In the genomic region with DNA sequence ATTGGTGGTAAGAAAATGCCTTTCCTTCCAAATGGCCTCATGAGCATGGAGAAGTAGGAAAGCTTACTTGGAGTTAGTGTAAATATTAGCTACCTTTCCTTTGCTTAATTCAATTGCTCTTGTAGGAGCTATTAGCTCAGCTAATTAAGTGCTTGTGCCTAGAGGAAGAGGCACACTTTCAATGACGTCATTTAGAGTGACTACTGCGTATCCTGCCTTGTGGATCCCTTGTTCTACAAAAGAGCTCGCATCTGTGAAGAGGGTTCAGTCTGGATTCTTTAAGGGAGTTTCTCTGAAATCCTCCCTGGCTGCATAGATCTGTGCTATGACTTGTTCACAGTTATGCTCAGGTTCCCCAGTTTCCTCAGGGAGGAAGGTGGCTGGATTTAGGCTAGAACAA, we compare ENCODE assay signal across 3 cellular contexts.
TF ChIP-seq lines count a peak whose summit lies in the region.

No MANE protein-coding gene starts in this region.

TF ChIP-seq in HepG2, 621 proteins besides CTCF, POLR2A, EP300 and RAD21:
- TF ChIP-seq, protein P1, sequence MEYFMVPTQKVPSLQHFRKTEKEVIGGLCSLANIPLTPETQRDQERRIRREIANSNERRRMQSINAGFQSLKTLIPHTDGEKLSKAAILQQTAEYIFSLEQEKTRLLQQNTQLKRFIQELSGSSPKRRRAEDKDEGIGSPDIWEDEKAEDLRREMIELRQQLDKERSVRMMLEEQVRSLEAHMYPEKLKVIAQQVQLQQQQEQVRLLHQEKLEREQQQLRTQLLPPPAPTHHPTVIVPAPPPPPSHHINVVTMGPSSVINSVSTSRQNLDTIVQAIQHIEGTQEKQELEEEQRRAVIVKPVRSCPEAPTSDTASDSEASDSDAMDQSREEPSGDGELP (IDR thresholded peaks at IDR 0.05; ENCODE audit: borderline replicate concordance, low read depth): no peak
- TF ChIP-seq ATF7 (IDR thresholded peaks at IDR 0.05) (peak; percentile 99), ATF7 (CRISPR knock-in tag; IDR thresholded peaks at IDR 0.05) (no peak), SETDB1 (CRISPR knock-in tag; IDR thresholded peaks at IDR 0.05; ENCODE audit: borderline replicate concordance) (no peak), CREB1 (IDR thresholded peaks at IDR 0.05) (peak; percentile 90), CREB1 (CRISPR knock-in tag; IDR thresholded peaks at IDR 0.05) (no peak), ZNF782 (CRISPR knock-in tag; IDR thresholded peaks at IDR 0.05; ENCODE audit: borderline replicate concordance) (no peak), ZBTB3 (CRISPR knock-in tag; IDR thresholded peaks at IDR 0.05; ENCODE audit: borderline replicate concordance, low read depth) (no peak)

TF ChIP-seq in HEK293, 187 proteins besides CTCF, POLR2A, EP300 and RAD21 (continued from another document):
- no peak for TF ChIP-seq ZNF292 (tag by site-specific recombination; IDR thresholded peaks at IDR 0.05; ENCODE audit: borderline replicate concordance, low read depth)
- TF ChIP-seq, protein P2, sequence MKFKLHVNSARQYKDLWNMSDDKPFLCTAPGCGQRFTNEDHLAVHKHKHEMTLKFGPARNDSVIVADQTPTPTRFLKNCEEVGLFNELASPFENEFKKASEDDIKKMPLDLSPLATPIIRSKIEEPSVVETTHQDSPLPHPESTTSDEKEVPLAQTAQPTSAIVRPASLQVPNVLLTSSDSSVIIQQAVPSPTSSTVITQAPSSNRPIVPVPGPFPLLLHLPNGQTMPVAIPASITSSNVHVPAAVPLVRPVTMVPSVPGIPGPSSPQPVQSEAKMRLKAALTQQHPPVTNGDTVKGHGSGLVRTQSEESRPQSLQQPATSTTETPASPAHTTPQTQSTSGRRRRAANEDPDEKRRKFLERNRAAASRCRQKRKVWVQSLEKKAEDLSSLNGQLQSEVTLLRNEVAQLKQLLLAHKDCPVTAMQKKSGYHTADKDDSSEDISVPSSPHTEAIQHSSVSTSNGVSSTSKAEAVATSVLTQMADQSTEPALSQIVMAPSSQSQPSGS (tag by site-specific recombination; IDR thresholded peaks at IDR 0.05; ENCODE audit: low read depth): 0 out of 2 replicates have a peak, but pooled peaks have one; percentile 21
- TF ChIP-seq, protein P3, sequence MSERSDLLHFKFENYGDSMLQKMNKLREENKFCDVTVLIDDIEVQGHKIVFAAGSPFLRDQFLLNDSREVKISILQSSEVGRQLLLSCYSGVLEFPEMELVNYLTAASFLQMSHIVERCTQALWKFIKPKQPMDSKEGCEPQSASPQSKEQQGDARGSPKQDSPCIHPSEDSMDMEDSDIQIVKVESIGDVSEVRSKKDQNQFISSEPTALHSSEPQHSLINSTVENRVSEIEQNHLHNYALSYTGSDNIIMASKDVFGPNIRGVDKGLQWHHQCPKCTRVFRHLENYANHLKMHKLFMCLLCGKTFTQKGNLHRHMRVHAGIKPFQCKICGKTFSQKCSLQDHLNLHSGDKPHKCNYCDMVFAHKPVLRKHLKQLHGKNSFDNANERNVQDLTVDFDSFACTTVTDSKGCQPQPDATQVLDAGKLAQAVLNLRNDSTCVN (tag by site-specific recombination; optimal IDR thresholded peaks at IDR 0.05): no peak

TF ChIP-seq in GM12878, 131 proteins besides CTCF, POLR2A, EP300 and RAD21 (continued from another document):
- TF ChIP-seq ZNF24 (IDR thresholded peaks at IDR 0.05): no peak
- TF ChIP-seq, protein P4, sequence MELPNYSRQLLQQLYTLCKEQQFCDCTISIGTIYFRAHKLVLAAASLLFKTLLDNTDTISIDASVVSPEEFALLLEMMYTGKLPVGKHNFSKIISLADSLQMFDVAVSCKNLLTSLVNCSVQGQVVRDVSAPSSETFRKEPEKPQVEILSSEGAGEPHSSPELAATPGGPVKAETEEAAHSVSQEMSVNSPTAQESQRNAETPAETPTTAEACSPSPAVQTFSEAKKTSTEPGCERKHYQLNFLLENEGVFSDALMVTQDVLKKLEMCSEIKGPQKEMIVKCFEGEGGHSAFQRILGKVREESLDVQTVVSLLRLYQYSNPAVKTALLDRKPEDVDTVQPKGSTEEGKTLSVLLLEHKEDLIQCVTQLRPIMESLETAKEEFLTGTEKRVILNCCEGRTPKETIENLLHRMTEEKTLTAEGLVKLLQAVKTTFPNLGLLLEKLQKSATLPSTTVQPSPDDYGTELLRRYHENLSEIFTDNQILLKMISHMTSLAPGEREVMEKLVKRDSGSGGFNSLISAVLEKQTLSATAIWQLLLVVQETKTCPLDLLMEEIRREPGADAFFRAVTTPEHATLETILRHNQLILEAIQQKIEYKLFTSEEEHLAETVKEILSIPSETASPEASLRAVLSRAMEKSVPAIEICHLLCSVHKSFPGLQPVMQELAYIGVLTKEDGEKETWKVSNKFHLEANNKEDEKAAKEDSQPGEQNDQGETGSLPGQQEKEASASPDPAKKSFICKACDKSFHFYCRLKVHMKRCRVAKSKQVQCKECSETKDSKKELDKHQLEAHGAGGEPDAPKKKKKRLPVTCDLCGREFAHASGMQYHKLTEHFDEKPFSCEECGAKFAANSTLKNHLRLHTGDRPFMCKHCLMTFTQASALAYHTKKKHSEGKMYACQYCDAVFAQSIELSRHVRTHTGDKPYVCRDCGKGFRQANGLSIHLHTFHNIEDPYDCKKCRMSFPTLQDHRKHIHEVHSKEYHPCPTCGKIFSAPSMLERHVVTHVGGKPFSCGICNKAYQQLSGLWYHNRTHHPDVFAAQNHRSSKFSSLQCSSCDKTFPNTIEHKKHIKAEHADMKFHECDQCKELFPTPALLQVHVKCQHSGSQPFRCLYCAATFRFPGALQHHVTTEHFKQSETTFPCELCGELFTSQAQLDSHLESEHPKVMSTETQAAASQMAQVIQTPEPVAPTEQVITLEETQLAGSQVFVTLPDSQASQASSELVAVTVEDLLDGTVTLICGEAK (IDR thresholded peaks at IDR 0.05; ENCODE audit: borderline replicate concordance): no peak
- no peak for TF ChIP-seq SUZ12 (IDR thresholded peaks at IDR 0.05; ENCODE audit: unreplicated experiment)
- no peak for TF ChIP-seq RAD51 (IDR thresholded peaks at IDR 0.05)
TF ChIP-seq in GM12878: peak in this region for 1.
